8 cellular contexts compared by ENCODE assay signal in the genomic region with DNA sequence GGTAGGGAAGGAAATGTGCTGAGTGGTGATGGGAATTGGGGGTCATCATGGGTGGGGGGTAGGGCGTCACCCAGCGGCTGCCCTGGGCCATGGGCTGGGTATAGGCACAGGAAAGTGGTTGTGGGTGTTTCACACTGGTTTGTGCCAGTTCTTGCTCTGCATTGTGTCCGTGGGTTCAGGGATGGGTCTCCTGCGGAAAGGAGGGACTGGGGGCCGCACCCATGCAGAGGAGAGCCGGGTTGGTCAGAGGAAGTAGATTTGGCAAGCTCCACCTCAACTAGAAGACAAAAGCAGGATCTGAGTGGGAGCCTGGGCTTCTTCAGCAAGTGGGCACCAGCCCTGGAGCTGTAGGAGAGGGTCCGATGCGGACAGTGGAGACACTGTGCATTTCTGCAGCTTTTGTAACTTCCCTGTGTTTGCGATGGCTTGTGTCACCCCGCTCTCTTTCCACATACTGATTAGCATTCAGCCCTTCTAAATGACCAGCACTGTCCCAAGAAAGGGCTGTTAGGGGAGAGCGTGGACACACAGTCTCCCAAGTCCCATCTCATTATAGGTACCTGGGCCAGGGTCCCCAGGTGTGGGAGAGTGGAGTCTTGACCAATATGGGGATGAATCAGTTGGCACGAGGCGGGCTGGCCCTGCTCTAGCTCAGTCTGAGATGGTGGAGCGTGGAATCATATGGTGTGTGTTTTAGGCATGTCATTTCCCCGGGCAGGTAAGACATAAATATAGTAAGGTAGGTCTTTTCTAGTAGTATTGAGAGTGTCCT.
DNase-seq lines count a peak whose midpoint lies in the region; ATAC-seq and TF ChIP-seq lines count a peak whose summit lies in the region.

No MANE protein-coding gene starts in this region.

- 89 to 92% (median 90%) methylated on average over 15 of the region's 15 CpGs for WGBS in ovary, 3 donors

- intact Hi-C loops in ovary (cut with DNase I) = no loop called here

- TF ChIP-seq EP300 in ovary (IDR thresholded peaks at IDR 0.05) = no peak

- H3K27ac Mint-ChIP-seq in mesothelial cell of epicardium = no peak overlapping the region

- no peaks in the 10 kb centered on the region for H3K9me3 Mint-ChIP-seq in mesothelial cell of epicardium

- H3K36me3 Mint-ChIP-seq in mesothelial cell of epicardium = no peaks in the 10 kb centered on the region

- in situ Hi-C loops in ACHN (cut with HindIII; ENCODE audit: low pct_ligation_motif_present, low pct_unique_long_range_greater_than_20kb, low sequenced_read_pairs) = no loop called here

- H3K4me1 ChIP-seq in ovary (ENCODE audit: insufficient read depth) = peaks cover 6% of the 10 kb centered on the region

- no peak overlapping the region for H3K4me3 Mint-ChIP-seq in mesothelial cell of epicardium

- H3K4me1 Mint-ChIP-seq in mesothelial cell of epicardium = peaks cover 56% of the 10 kb centered on the region

- TF ChIP-seq POLR2A in ovary (IDR thresholded peaks at IDR 0.05) = no peak

- DNase-seq in MV-4-11 (lab: John Stamatoyannopoulos, UW) = peak; percentile 42
- peak; percentile 44 for DNase-seq in dermis blood vessel endothelial cell
- DNase-seq in ovary = peak in 1 of 5 donors; percentile 25
- no peak for DNase-seq in ACHN
- no peak for DNase-seq in mesothelial cell of epicardium (ENCODE audit: low spot score in 2 of 2, unreplicated experiment in 2 of 2)

- H3K9me3 ChIP-seq in ovary = no peaks in the 10 kb centered on the region

- TF ChIP-seq CTCF in ovary (IDR thresholded peaks at IDR 0.05) = no peak
- TF ChIP-seq CTCF in mesothelial cell of epicardium (IDR thresholded peaks at IDR 0.05; ENCODE audit: unreplicated experiment) = no peak

- H3K27ac ChIP-seq in ovary = no peak overlapping the region

- H3K36me3 ChIP-seq in ovary = no peaks in the 10 kb centered on the region

- H3K4me3 ChIP-seq in GM08714 (ENCODE audit: low read length) (peak overlapping the region; percentile 92), ovary (peak overlapping the region; percentile 83)

- no peaks in the 10 kb centered on the region for H3K27me3 ChIP-seq in ovary

- peaks cover 24% of the 10 kb centered on the region for H3K27me3 Mint-ChIP-seq in mesothelial cell of epicardium (ENCODE audit: low read depth)

- ATAC-seq in HG03342 (IDR thresholded peaks at IDR 0.05; ENCODE audit: unreplicated experiment) = no peak
- ATAC-seq in HG03159 (IDR thresholded peaks at IDR 0.05; ENCODE audit: unreplicated experiment) = no peak

Comparison
In these comparisons a context has a peak if more than half of its experiments do, and no peak if none do; other contexts are left out.
1. DNase-seq: peak in MV-4-11 (single experiment) and dermis blood vessel endothelial cell (single experiment); none in ACHN (single experiment) and mesothelial cell of epicardium (0 of 2).